Comparison of ENCODE assay signal across 9 cellular contexts in genomic region chr6:122476131-122476530, GRCh38. TPM values are rescaled to one million over a fixed set of nuclear protein-coding genes. Genes with fewer than 3 reads are reported as not detected.
A peak's percentile ranks its signal among the peaks of the same experiment; 100 is the strongest.
DNase-seq lines count a peak whose midpoint lies in the region; ATAC-seq and TF ChIP-seq lines count a peak whose summit lies in the region.
"Had no signal": no experiment of that assay in that cellular context is flagged by ENCODE, and none has a peak within 500 bp of the region (broad histone marks: within the 10 kb centered on the region; RNA-seq: fewer than 3 reads in every experiment).

No MANE protein-coding gene starts in this region.

- no peak for ATAC-seq in GM21390 (IDR thresholded peaks at IDR 0.05; ENCODE audit: unreplicated experiment)

- H3K4me1 Mint-ChIP-seq in activated CD4-positive, alpha-beta T cell treated with anti-CD3 and anti-CD28 coated beads, Interleukin-2, amount 10 ng/mL, durations not matched to agents 24 days and 14 days: peaks cover 3% of the 10 kb centered on the region

- DNase-seq in NOMO-1 treated with DMSO at 0.1 percent for 48 hours (lab: John Stamatoyannopoulos, UW; ENCODE audit: unreplicated experiment) (peak; percentile 28), NOMO-1 treated with dmso at 0.1 percent for 144 hours (lab: John Stamatoyannopoulos, UW; ENCODE audit: unreplicated experiment) (no peak), NCI-H82 (lab: John Stamatoyannopoulos, UW) (peak; percentile 45), epithelial cell of esophagus (ENCODE audit: low read depth) (peak; percentile 29), stromal cell of bone marrow (ENCODE audit: low read depth) (peak; percentile 13), GF-D8 (lab: John Stamatoyannopoulos, UW) (no peak)
- DNase-seq in activated CD4-positive, alpha-beta T cell treated with anti-CD3 and anti-CD28 coated beads, Interleukin-2, amount 10 ng/mL, durations not matched to agents 24 days and 14 days: no peak

- intact Hi-C loops in activated CD4-positive, alpha-beta T cell treated with anti-CD3 and anti-CD28 coated beads, Interleukin-2, amount 10 ng/mL, durations not matched to agents 24 days and 14 days (cut with micrococcal nuclease): loop anchor here (1.0 to 10.0 kb wide), 3 partner anchors 54 to 1141 kb away; partner anchors contain the start of gene TBC1D32

- H3K36me3 Mint-ChIP-seq in activated CD4-positive, alpha-beta T cell treated with anti-CD3 and anti-CD28 coated beads, Interleukin-2, amount 10 ng/mL, durations not matched to agents 24 days and 14 days (ENCODE audit: low read depth): peaks cover under 1% of the 10 kb centered on the region

- no peak overlapping the region for H3K4me3 ChIP-seq in epithelial cell of esophagus (ENCODE audit: low read length)

- peak; percentile 21 for TF ChIP-seq CTCF in epithelial cell of esophagus (IDR thresholded peaks at IDR 0.05; ENCODE audit: insufficient read depth, low read depth, low read length, missing control alignments)

- H3K27ac Mint-ChIP-seq in activated CD4-positive, alpha-beta T cell treated with anti-CD3 and anti-CD28 coated beads, Interleukin-2, amount 10 ng/mL, durations not matched to agents 24 days and 14 days: no peak overlapping the region
- H3K27ac Mint-ChIP-seq: T-helper 1 cell treated with Interleukin-12 subunit alpha and Interleukin-12 subunit beta and Interleukin-4 antibody, amounts not matched to agents 30 μg/mL and 1 μg/mL, for 36 hours had no signal

- H3K9me3 Mint-ChIP-seq in activated CD4-positive, alpha-beta T cell treated with anti-CD3 and anti-CD28 coated beads, Interleukin-2, amount 10 ng/mL, durations not matched to agents 24 days and 14 days: no peaks in the 10 kb centered on the region
- H3K9me3 Mint-ChIP-seq: T-helper 1 cell treated with Interleukin-12 subunit alpha and Interleukin-12 subunit beta and Interleukin-4 antibody, amounts not matched to agents 30 μg/mL and 1 μg/mL, for 36 hours had no signal

- no peak overlapping the region for H3K4me3 Mint-ChIP-seq in activated CD4-positive, alpha-beta T cell treated with anti-CD3 and anti-CD28 coated beads, Interleukin-2, amount 10 ng/mL, durations not matched to agents 24 days and 14 days
- H3K4me3 Mint-ChIP-seq: T-helper 1 cell treated with Interleukin-12 subunit alpha and Interleukin-12 subunit beta and Interleukin-4 antibody, amounts not matched to agents 30 μg/mL and 1 μg/mL, for 36 hours had no signal

- no peaks in the 10 kb centered on the region for H3K27me3 Mint-ChIP-seq in activated CD4-positive, alpha-beta T cell treated with anti-CD3 and anti-CD28 coated beads, Interleukin-2, amount 10 ng/mL, durations not matched to agents 24 days and 14 days

RNA-seq across cellular contexts. Expression of gene SERINC1, which starts 4.5 kb away (rescaled TPM):
- 38.6 and 40.9 TPM in 2 replicates for total RNA-seq in activated CD4-positive, alpha-beta T cell treated with anti-CD3 and anti-CD28 coated beads, Interleukin-2, amount 10 ng/mL, durations not matched to agents 24 days and 14 days

Comparison
In these comparisons a context has a peak if more than half of its experiments do, and no peak if none do; other contexts are left out.
1. DNase-seq: peak in NOMO-1 treated with DMSO at 0.1 percent for 48 hours (single experiment), NCI-H82 (single experiment), epithelial cell of esophagus (single experiment) and stromal cell of bone marrow (single experiment); none in NOMO-1 treated with dmso at 0.1 percent for 144 hours (single experiment), activated CD4-positive, alpha-beta T cell treated with anti-CD3 and anti-CD28 coated beads, Interleukin-2, amount 10 ng/mL, durations not matched to agents 24 days and 14 days (single experiment) and GF-D8 (single experiment).